ENCODE assay signal across 21 cellular contexts in the genomic region with DNA sequence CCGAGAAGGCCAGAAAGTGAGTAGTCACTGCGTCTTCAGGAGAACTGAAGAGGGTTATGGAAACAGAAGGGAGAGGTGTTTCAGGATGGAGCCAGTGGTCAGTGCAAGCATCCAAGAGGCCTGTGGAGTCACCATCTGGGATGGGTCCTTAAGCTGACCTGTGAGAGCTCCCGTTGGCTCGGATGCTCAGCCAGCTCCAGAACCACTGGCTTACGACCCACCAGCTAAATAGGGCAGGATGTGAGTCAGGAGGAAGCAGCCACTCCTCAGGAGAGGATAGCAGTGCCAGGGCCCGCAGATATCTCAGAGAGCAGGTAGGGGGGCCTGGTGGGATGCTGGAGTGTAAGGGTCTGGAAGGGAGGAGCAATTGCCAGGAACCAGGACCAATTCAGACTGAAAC.
A peak's percentile ranks its signal among the peaks of the same experiment; 100 is the strongest.
DNase-seq lines count a peak whose midpoint lies in the region; ATAC-seq, FAIRE-seq and TF ChIP-seq lines count a peak whose summit lies in the region.
"Had no signal": no experiment of that assay in that cellular context is flagged by ENCODE, and none has a peak within 500 bp of the region (broad histone marks: within the 10 kb centered on the region; RNA-seq: fewer than 3 reads in every experiment).

No MANE protein-coding gene starts in this region.

- CTCF ChIA-PET in CD8-positive, alpha-beta memory T cell (lab: Charles Lee) = no interaction called here

- POLR2A ChIA-PET in CD8-positive, alpha-beta memory T cell (lab: Charles Lee) = no interaction called here

- TF ChIP-seq CTCF in astrocyte of the spinal cord (IDR thresholded peaks at IDR 0.05; ENCODE audit: low read depth, low read length) = no peak

- H3K27ac ChIP-seq in CD8-positive, alpha-beta memory T cell (ENCODE audit: low read depth, low read length) = no peak overlapping the region
- H3K27ac ChIP-seq: BLaER1 treated with 17β-estradiol and CSF1 and Interleukin-3, amounts not matched to agents 10 nM and 100 nM; PC-9 had no signal

- ATAC-seq in HG02852 (IDR thresholded peaks at IDR 0.05; ENCODE audit: unreplicated experiment) = no peak
- ATAC-seq: Right ventricle myocardium inferior had no signal

- no peaks in the 10 kb centered on the region for H3K9me3 Mint-ChIP-seq in CD8-positive, alpha-beta memory T cell
- H3K9me3 Mint-ChIP-seq in activated CD4-positive, alpha-beta T cell treated with anti-CD3 and anti-CD28 coated beads, Interleukin-2, amount 10 ng/mL, durations not matched to agents 24 days and 14 days = no peaks in the 10 kb centered on the region

- in situ Hi-C loops in ACHN (cut with HindIII; ENCODE audit: low pct_ligation_motif_present, low pct_unique_long_range_greater_than_20kb, low sequenced_read_pairs) = no loop called here
- in situ Hi-C loops in astrocyte of the spinal cord (cut with HindIII; ENCODE audit: low sequenced_read_pairs) = no loop called here

- no peak overlapping the region for H3K4me3 Mint-ChIP-seq in CD8-positive, alpha-beta memory T cell
- H3K4me3 Mint-ChIP-seq in activated CD4-positive, alpha-beta T cell treated with anti-CD3 and anti-CD28 coated beads, Interleukin-2, amount 10 ng/mL, durations not matched to agents 24 days and 14 days = no peak overlapping the region

- no peaks in the 10 kb centered on the region for H3K4me1 Mint-ChIP-seq in CD8-positive, alpha-beta memory T cell
- H3K4me1 Mint-ChIP-seq in activated CD4-positive, alpha-beta T cell treated with anti-CD3 and anti-CD28 coated beads, Interleukin-2, amount 10 ng/mL, durations not matched to agents 24 days and 14 days = no peaks in the 10 kb centered on the region

- H3K27me3 ChIP-seq in CD8-positive, alpha-beta memory T cell (ENCODE audit: insufficient read depth, low read length, poor library complexity, severe bottlenecking) = no peaks in the 10 kb centered on the region
- H3K27me3 ChIP-seq: BLaER1 treated with 17β-estradiol and CSF1 and Interleukin-3, amounts not matched to agents 10 nM and 100 nM had no signal

- intact Hi-C loops in activated CD4-positive, alpha-beta T cell treated with anti-CD3 and anti-CD28 coated beads, Interleukin-2, amount 10 ng/mL, durations not matched to agents 24 days and 14 days (cut with micrococcal nuclease) = no loop called here

- H3K4me1 ChIP-seq in CD8-positive, alpha-beta memory T cell (ENCODE audit: insufficient read depth, low read length) = no peaks in the 10 kb centered on the region

- no peaks in the 10 kb centered on the region for H3K36me3 ChIP-seq in CD8-positive, alpha-beta memory T cell (ENCODE audit: insufficient read depth, low read length)
- H3K36me3 ChIP-seq: BLaER1 treated with 17β-estradiol and CSF1 and Interleukin-3, amounts not matched to agents 10 nM and 100 nM had no signal

- H3K36me3 Mint-ChIP-seq in CD8-positive, alpha-beta memory T cell = no peaks in the 10 kb centered on the region
- H3K36me3 Mint-ChIP-seq in activated CD4-positive, alpha-beta T cell treated with anti-CD3 and anti-CD28 coated beads, Interleukin-2, amount 10 ng/mL, durations not matched to agents 24 days and 14 days (ENCODE audit: low read depth) = no peaks in the 10 kb centered on the region

- no peak overlapping the region for H3K4me3 ChIP-seq in astrocyte of the spinal cord (ENCODE audit: low read depth, low read length)
- H3K4me3 ChIP-seq in CD8-positive, alpha-beta memory T cell (ENCODE audit: low read length) = no peak overlapping the region
- H3K4me3 ChIP-seq: BLaER1 treated with 17β-estradiol and CSF1 and Interleukin-3, amounts not matched to agents 10 nM and 100 nM; PC-9 had no signal

- FAIRE-seq in urothelium cell line (lab: Jason Lieb, UNC) = no peak
- FAIRE-seq: A204.1, GM12892 had no signal

- no peaks in the 10 kb centered on the region for H3K9me3 ChIP-seq in CD8-positive, alpha-beta memory T cell (ENCODE audit: low read length)

- no peak overlapping the region for H3K27ac Mint-ChIP-seq in CD8-positive, alpha-beta memory T cell
- H3K27ac Mint-ChIP-seq in activated CD4-positive, alpha-beta T cell treated with anti-CD3 and anti-CD28 coated beads, Interleukin-2, amount 10 ng/mL, durations not matched to agents 24 days and 14 days = no peak overlapping the region

- DNase-seq in ACHN = peak; percentile 30
- peak; percentile 24 for DNase-seq in M059J (ENCODE audit: low read depth)
- DNase-seq in astrocyte of the spinal cord (ENCODE audit: low read depth, low spot score) = peak; percentile 8
- peak; percentile 25 for DNase-seq in kidney tubule cell (ENCODE audit: low spot score)
- DNase-seq in CD8-positive, alpha-beta memory T cell = no peak
- DNase-seq in activated CD4-positive, alpha-beta T cell treated with anti-CD3 and anti-CD28 coated beads, Interleukin-2, amount 10 ng/mL, durations not matched to agents 24 days and 14 days = no peak
- no peak for DNase-seq in urothelium cell line (ENCODE audit: low spot score)
- DNase-seq: DND-41, GOT3, KBM-7, NCI-H1436 treated with DMSO at 0.1 percent for 48 hours, NCI-H2029 treated with DMSO at 0.1 percent for 48 hours, NCI-H2171 treated with DMSO at 0.1 percent for 48 hours, NCI-H510A, NCI-H774, PC-9 had no signal

- peaks cover 0 to 4% of the 10 kb centered on the region in 2 donors for H3K27me3 Mint-ChIP-seq in CD8-positive, alpha-beta memory T cell
- H3K27me3 Mint-ChIP-seq in activated CD4-positive, alpha-beta T cell treated with anti-CD3 and anti-CD28 coated beads, Interleukin-2, amount 10 ng/mL, durations not matched to agents 24 days and 14 days = no peaks in the 10 kb centered on the region

Comparison
In these comparisons a context has a peak if more than half of its experiments do, and no peak if none do; other contexts are left out.
1. DNase-seq: peak in ACHN (single experiment), M059J (single experiment), astrocyte of the spinal cord (single experiment) and kidney tubule cell (single experiment); none in CD8-positive, alpha-beta memory T cell (0 of 5), activated CD4-positive, alpha-beta T cell treated with anti-CD3 and anti-CD28 coated beads, Interleukin-2, amount 10 ng/mL, durations not matched to agents 24 days and 14 days (single experiment) and urothelium cell line (single experiment).